In the genomic region with DNA sequence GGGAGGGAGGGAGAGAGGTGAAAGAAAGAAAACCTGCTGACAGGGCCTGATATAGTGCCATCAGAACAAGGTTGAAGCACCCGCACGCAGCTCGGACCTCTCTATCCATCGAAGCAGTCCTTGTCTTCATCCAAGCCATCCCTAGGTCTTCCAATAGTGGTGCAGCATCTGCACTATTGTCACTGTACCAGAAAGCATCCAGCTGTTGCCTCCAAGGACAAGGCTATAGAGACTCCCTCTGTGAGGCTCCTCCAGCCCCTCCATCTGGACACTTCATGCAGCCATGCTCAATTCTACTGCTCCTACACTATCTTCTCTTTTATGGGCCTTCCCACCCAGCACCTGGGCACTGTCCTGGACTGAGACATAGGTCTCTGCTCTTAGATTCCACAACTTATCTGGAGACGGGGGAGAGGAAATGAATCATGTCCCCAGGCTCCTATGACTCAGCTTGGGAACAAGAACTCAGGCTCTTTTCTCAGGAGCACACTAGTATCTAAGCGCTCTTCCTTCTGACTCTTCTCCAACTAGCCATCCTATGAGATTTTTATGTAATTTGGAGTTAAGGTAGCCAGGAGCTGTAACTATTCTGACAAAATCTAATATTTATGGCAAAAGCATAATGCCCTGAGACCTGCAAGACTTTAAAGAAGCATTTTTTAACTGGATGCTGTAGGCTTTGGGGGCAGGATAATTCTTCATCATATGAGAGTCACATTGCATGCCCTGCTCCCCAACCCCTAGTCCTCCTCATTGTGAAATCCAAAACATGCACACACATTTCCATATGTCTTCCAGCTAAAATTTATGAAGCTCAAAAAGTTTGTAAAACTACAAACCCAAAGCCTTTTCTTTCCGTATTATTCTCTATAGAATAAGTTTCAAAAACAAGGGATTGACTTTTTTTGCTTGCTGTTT, we compare ENCODE assay signal across 11 cellular contexts.
DNase-seq lines count a peak whose midpoint lies in the region; ATAC-seq and TF ChIP-seq lines count a peak whose summit lies in the region.
"Had no signal": no experiment of that assay in that cellular context is flagged by ENCODE, and none has a peak within 500 bp of the region (broad histone marks: within the 10 kb centered on the region; RNA-seq: fewer than 3 reads in every experiment).

No MANE protein-coding gene starts in this region.

- H3K18ac ChIP-seq in trophoblast cell (ENCODE audit: low read length) = no peak overlapping the region

- H3K4me1 ChIP-seq in trophoblast cell (ENCODE audit: control insufficient read depth in 1 of 2, insufficient read depth in 2 of 2, low read length in 2 of 2) = peaks cover 0 to 5% of the 10 kb centered on the region in 2 experiments

- H3K27ac ChIP-seq in RWPE1 (peak overlapping the region; percentile 33; the same call in 1 of the 2 replicates), trophoblast cell (ENCODE audit: low read depth, low read length) (no peak overlapping the region)
- H3K27ac ChIP-seq: KMS-11 had no signal

- no CpG with 5 or more reads among the region's 7 CpGs for WGBS in trophoblast cell (ENCODE audit: extremely low coverage, insufficient coverage, insufficient read length)

- no peak overlapping the region for H2AK5ac ChIP-seq in trophoblast cell (ENCODE audit: low read length)

- no peak overlapping the region for H2BK120ac ChIP-seq in trophoblast cell (ENCODE audit: insufficient read depth, low read length, poor library complexity)

- no peak overlapping the region for H3K4me2 ChIP-seq in trophoblast cell (ENCODE audit: low read length)
- H3K4me2 ChIP-seq: KMS-11 had no signal

- no peaks in the 10 kb centered on the region for H3K79me2 ChIP-seq in trophoblast cell (ENCODE audit: control insufficient read depth, insufficient read depth, low read length, poor library complexity)

- no peak overlapping the region for H2BK12ac ChIP-seq in trophoblast cell (ENCODE audit: low read length)

- peak; percentile 95 for DNase-seq in EL
- DNase-seq in RWPE1 (ENCODE audit: low spot score) = peak; percentile 73
- peak; percentile 80 for DNase-seq in fibroblast of peridontal ligament (ENCODE audit: extremely low read depth)
- DNase-seq in trophoblast cell = peak; percentile 50 to 52
- DNase-seq in central memory CD4-positive, alpha-beta T cell = no peak
- DNase-seq in midbrain (lab: John Stamatoyannopoulos, UW) = no peak
- DNase-seq: DMS79, NCI-H69 had no signal

- H4K91ac ChIP-seq in trophoblast cell (ENCODE audit: low read depth, low read length) = no peak overlapping the region

- CTCF ChIA-PET in RWPE1 (lab: Yijun Ruan, JAX) = no interaction called here

- H3K36me3 ChIP-seq in trophoblast cell (ENCODE audit: control insufficient read depth in 1 of 2, insufficient read depth in 2 of 2, low read length in 2 of 2) = no peaks in the 10 kb centered on the region

- H4K12ac ChIP-seq in trophoblast cell (ENCODE audit: low read depth, low read length) = no peak overlapping the region

- ATAC-seq in GM19351 (IDR thresholded peaks at IDR 0.05; ENCODE audit: unreplicated experiment) (no peak), GM21576 (IDR thresholded peaks at IDR 0.05; ENCODE audit: unreplicated experiment) (no peak)

- POLR2A ChIA-PET in RWPE1 (lab: Yijun Ruan, JAX; ENCODE audit: low non-redundant PET) = no interaction called here

- no peak for TF ChIP-seq CTCF in RWPE1 (conservative IDR thresholded peaks at IDR 0.05; ENCODE audit: low read depth)

- H3K4ac ChIP-seq in trophoblast cell (ENCODE audit: low read depth, low read length) = no peak overlapping the region

- H3K79me1 ChIP-seq in trophoblast cell (ENCODE audit: low read length) = no peaks in the 10 kb centered on the region

- H3K9me3 ChIP-seq in trophoblast cell (ENCODE audit: insufficient read depth, low read depth, low read length) = peaks cover 2% of the 10 kb centered on the region

- H3K23ac ChIP-seq in trophoblast cell (ENCODE audit: low read length) = no peak overlapping the region

- H4K8ac ChIP-seq in trophoblast cell (ENCODE audit: low read depth, low read length) = no peak overlapping the region

- H3K14ac ChIP-seq in trophoblast cell (ENCODE audit: low read length) = no peak overlapping the region

- no peak overlapping the region for H3K9ac ChIP-seq in trophoblast cell (ENCODE audit: low read length)
- H3K9ac ChIP-seq: KMS-11 had no signal

- H3K4me3 ChIP-seq in trophoblast cell (ENCODE audit: low read depth, low read length) = no peak overlapping the region

- no peaks in the 10 kb centered on the region for H3K27me3 ChIP-seq in trophoblast cell (ENCODE audit: insufficient read depth, low read length)

- no peak overlapping the region for H2AFZ ChIP-seq in trophoblast cell (ENCODE audit: insufficient read depth, low read length, poor library complexity)

- no peak overlapping the region for H2BK5ac ChIP-seq in trophoblast cell (ENCODE audit: low read depth, low read length, poor library complexity)

Comparison
In these comparisons a context has a peak if more than half of its experiments do, and no peak if none do; other contexts are left out.
1. DNase-seq: peak in EL (single experiment), RWPE1 (single experiment), fibroblast of peridontal ligament (single experiment) and trophoblast cell (2 of 2); none in central memory CD4-positive, alpha-beta T cell (single experiment) and midbrain (single experiment).